Comparison of ENCODE assay signal across 8 cellular contexts in the genomic region with DNA sequence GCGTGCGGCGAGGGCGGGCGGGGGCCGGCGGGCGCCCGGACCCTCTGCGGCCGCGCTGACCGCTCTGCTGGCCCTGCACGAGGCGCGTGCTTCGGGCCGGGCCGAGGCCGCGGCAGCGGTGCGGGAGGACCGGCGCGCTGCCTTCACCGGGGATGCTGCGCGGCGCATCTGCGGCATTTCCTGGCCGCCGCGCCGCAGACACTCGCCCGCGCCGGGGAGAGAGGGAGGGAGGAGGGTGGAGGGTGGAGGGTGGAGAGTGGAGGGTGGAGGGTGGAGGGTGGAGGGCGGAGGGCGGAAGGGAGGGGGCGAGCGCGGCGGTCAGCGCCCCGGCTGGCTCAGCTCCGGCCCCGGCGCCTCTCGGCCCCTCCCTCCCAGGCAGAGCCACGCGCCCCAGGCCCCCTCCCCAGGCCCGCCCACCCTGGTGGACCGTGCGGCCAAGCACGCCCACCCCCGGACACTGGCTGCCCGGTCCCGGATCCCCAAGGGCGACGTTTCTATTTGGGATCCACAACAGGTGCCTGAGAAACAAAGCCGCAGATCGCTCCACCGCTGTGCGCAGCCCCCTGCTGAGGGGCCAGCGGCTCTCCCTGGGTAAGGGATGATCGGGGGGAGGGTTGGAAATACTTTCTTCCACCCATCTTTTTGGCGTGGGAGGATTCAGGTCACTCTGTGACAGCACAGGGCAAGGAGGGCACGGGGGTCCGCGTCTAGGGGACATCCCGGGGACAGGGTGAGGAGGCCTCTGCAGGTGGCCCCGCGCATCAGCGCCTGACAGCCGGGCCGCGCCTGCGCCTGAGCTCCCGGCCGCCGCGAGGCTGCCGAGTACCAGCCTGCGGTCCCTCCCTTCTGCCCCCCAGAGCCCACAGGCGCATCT.
A peak's percentile ranks its signal among the peaks of the same experiment; 100 is the strongest.
DNase-seq lines count a peak whose midpoint lies in the region; ATAC-seq and TF ChIP-seq lines count a peak whose summit lies in the region.

No MANE protein-coding gene starts in this region.

- H3K4me3 ChIP-seq in BE2C (ENCODE audit: low read depth, low read length) = peak overlapping the region; percentile 94
- peak overlapping the region; percentile 46 for H3K4me3 ChIP-seq in effector memory CD4-positive, alpha-beta T cell (ENCODE audit: insufficient read depth, low read depth, low read length, poor library complexity, severe bottlenecking)

- peak; percentile 66 for TF ChIP-seq POLR2A in GM18951 (IDR thresholded peaks at IDR 0.05; ENCODE audit: extremely low read depth, insufficient read depth, insufficient read length)

- peak overlapping the region; percentile 25 for H3K27ac ChIP-seq in effector memory CD4-positive, alpha-beta T cell (ENCODE audit: insufficient read depth, low read length, poor library complexity, severe bottlenecking)

- DNase-seq in BE2C = peak; percentile 92
- peak; percentile 80 for DNase-seq in NCI-H460 (ENCODE audit: extremely low read depth, low read depth)
- DNase-seq in activated CD4-positive, alpha-beta T cell treated with anti-CD3 and anti-CD28 coated beads, Interleukin-2, amount 50 U/mL, for 1 hour = peak; percentile 50
- peak in 1 of 3 donors; percentile 19 for DNase-seq in effector memory CD4-positive, alpha-beta T cell
- DNase-seq in medulla oblongata (ENCODE audit: extremely low spot score) = peak; percentile 86
- DNase-seq in stimulated activated CD8-positive, alpha-beta memory T cell treated with anti-CD3 and anti-CD28 coated beads, Interleukin-12 subunit alpha, Interleukin-12 subunit beta, amount 100 ng/mL, for 4 hours (ENCODE audit: low read depth) = peak; percentile 17

- peak; percentile 68 for TF ChIP-seq CTCF in BE2C (IDR thresholded peaks at IDR 0.05; ENCODE audit: low read depth, low read length)

- ATAC-seq in HG03135 (IDR thresholded peaks at IDR 0.05; ENCODE audit: unreplicated experiment) = peak; percentile 84

- H3K36me3 ChIP-seq in BE2C = no peaks in the 10 kb centered on the region
- H3K36me3 ChIP-seq in effector memory CD4-positive, alpha-beta T cell (ENCODE audit: control insufficient read depth, insufficient read depth, low read length) = no peaks in the 10 kb centered on the region

- H3K9me3 ChIP-seq in BE2C = no peaks in the 10 kb centered on the region
- no peaks in the 10 kb centered on the region for H3K9me3 ChIP-seq in effector memory CD4-positive, alpha-beta T cell (ENCODE audit: control insufficient read depth, low read length)

- H3K4me1 ChIP-seq in BE2C = no peaks in the 10 kb centered on the region; the same call in 1 of the 2 replicates
- no peaks in the 10 kb centered on the region for H3K4me1 ChIP-seq in effector memory CD4-positive, alpha-beta T cell (ENCODE audit: control insufficient read depth, insufficient read depth, low read length, poor library complexity, severe bottlenecking)

- H3K27me3 ChIP-seq in BE2C = no peaks in the 10 kb centered on the region
- peaks cover 3% of the 10 kb centered on the region for H3K27me3 ChIP-seq in effector memory CD4-positive, alpha-beta T cell (replicated peaks; ENCODE audit: control insufficient read depth, insufficient read depth, low read length, poor library complexity, severe bottlenecking)

- in situ Hi-C loops in GM18951 (cut with MboI; ENCODE audit: low sequenced_read_pairs, unreplicated experiment) = loop anchor here (10.0 kb wide), 1 partner anchor 199 kb away; a partner anchor contains a TSS
